ENCODE assay signal across 20 cellular contexts in the genomic region with DNA sequence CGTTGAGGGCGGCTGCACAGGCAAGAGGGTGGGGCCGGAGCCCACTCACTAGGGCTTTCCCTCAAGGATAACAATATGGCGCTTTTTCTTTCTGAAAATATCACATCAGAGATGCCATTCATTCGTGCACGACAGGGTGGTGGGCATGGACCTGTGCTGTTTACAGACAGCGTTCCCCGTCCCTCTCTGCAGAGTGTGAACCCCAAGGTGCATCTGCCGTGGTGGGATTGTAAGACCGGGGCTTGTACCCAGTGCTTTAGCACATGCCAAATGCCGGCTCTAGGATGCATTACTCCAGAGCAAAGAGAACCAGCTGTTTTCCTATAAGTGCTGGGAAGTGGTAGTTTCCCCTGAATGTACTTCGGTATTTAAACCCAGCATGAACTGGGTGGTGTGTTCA. TPM values are rescaled to one million over a fixed set of nuclear protein-coding genes. Genes with fewer than 3 reads are reported as not detected.
DNase-seq lines count a peak whose midpoint lies in the region; ATAC-seq and TF ChIP-seq lines count a peak whose summit lies in the region.
"Had no signal": no experiment of that assay in that cellular context is flagged by ENCODE, and none has a peak within 500 bp of the region (broad histone marks: within the 10 kb centered on the region; RNA-seq: fewer than 3 reads in every experiment).

No MANE protein-coding gene starts in this region.

- DNase-seq in IMR-90 (no peak), chondrocyte (ENCODE audit: low spot score) (peak; percentile 62), islet precursor cell (peak; percentile 29), kidney tubule cell (ENCODE audit: low spot score) (no peak)
- DNase-seq: AML-193; Caco-2; CD4-positive, alpha-beta T cell; DMS79; GDM1; GM23248; HCEC 1CT; KG1 had no signal

- H4K91ac ChIP-seq in IMR-90 (ENCODE audit: insufficient read depth, low read depth, low read length), result no peak overlapping the region

- CTCF ChIA-PET in IMR-90 (lab: Yijun Ruan, JAX), result no interaction called here

- no peak overlapping the region for H2BK5ac ChIP-seq in IMR-90 (ENCODE audit: low read depth, low read length, poor library complexity, severe bottlenecking)

- ATAC-seq in IMR-90 (ENCODE audit: low read depth), result no peak
- no peak for ATAC-seq in HG02678 (IDR thresholded peaks at IDR 0.05; ENCODE audit: unreplicated experiment)
- ATAC-seq in GM19328 (IDR thresholded peaks at IDR 0.05; ENCODE audit: unreplicated experiment), result no peak
- ATAC-seq in GM21576 (IDR thresholded peaks at IDR 0.05; ENCODE audit: unreplicated experiment), result no peak

- H3K4me2 ChIP-seq in IMR-90 (ENCODE audit: low read depth, low read length), result no peak overlapping the region

- H2BK15ac ChIP-seq in IMR-90 (ENCODE audit: low read depth, low read length), result no peak overlapping the region

- H3K4me1 Mint-ChIP-seq in chondrocyte (ENCODE audit: low read depth), result peaks cover 24% of the 10 kb centered on the region

- POLR2A ChIA-PET in IMR-90 (lab: Charles Lee; ENCODE audit: unreplicated experiment), result no interaction called here

- in situ Hi-C loops in IMR-90 (cut with MboI; ENCODE audit: low sequenced_read_pairs), result no loop called here

- H3K56ac ChIP-seq in IMR-90 (ENCODE audit: extremely low read depth, insufficient read depth, low read length), result no peak overlapping the region

- no peaks in the 10 kb centered on the region for H3K36me3 Mint-ChIP-seq in chondrocyte (ENCODE audit: low read depth)
- H3K36me3 Mint-ChIP-seq: IgD-negative memory B cell had no signal

- H3K4me1 ChIP-seq in IMR-90 (ENCODE audit: control insufficient read depth, insufficient read depth, low read length), result peaks cover 14% of the 10 kb centered on the region

- no peak overlapping the region for H3K14ac ChIP-seq in IMR-90 (replicated peaks; ENCODE audit: low read depth, low read length)

- H2AK5ac ChIP-seq in IMR-90 (ENCODE audit: low read depth, low read length), result no peak overlapping the region

- no peak for TF ChIP-seq RAD21 in IMR-90 (IDR thresholded peaks at IDR 0.05; ENCODE audit: low read length)

- no peak overlapping the region for H3K4me3 ChIP-seq in IMR-90 (ENCODE audit: insufficient read depth, low read depth, low read length)
- H3K4me3 ChIP-seq: GM23248 had no signal

- H3K9ac ChIP-seq in IMR-90 (ENCODE audit: low read depth, low read length), result no peak overlapping the region
- H3K9ac ChIP-seq: GM23248 had no signal

- dilution Hi-C loops in IMR-90 (cut with HindIII; ENCODE audit: low sequenced_read_pairs, unreplicated experiment), result no loop called here

- no peak overlapping the region for H3K23ac ChIP-seq in IMR-90 (ENCODE audit: low read depth, low read length)

- no peak overlapping the region for H4K5ac ChIP-seq in IMR-90 (ENCODE audit: low read depth, low read length)

- no peaks in the 10 kb centered on the region for H4K20me1 ChIP-seq in IMR-90 (ENCODE audit: insufficient read depth, low read length)

- 96% methylated on average over 5 of the region's 12 CpGs; no CpG with 5 or more reads in 1 of the 2 experiments for WGBS in IMR-90 (ENCODE audit: extremely low coverage in 2 of 2, insufficient read length in 1 of 2), 2 experiments

- H3K4ac ChIP-seq in IMR-90 (ENCODE audit: low read depth, low read length), result no peak overlapping the region

- no peak overlapping the region for H3K4me3 Mint-ChIP-seq in chondrocyte (ENCODE audit: unreplicated experiment)
- H3K4me3 Mint-ChIP-seq: CD4-positive, alpha-beta T cell; IgD-negative memory B cell had no signal

- H3K36me3 ChIP-seq in IMR-90 (ENCODE audit: control insufficient read depth, insufficient read depth, low read length), result no peaks in the 10 kb centered on the region

- no peaks in the 10 kb centered on the region for H3K9me3 ChIP-seq in IMR-90 (ENCODE audit: control insufficient read depth, insufficient read depth, low read length)
- H3K9me3 ChIP-seq: Caco-2 had no signal

- H2AFZ ChIP-seq in IMR-90 (replicated peaks; ENCODE audit: low read length, poor library complexity), result no peak overlapping the region
- H2AFZ ChIP-seq: GM23248 had no signal

- no TSS peak for BruUV-seq in IMR-90 (replicated peaks; lab: Mats Ljungman, UMichigan)

- no peak overlapping the region for H3K27ac Mint-ChIP-seq in chondrocyte (ENCODE audit: unreplicated experiment)
- H3K27ac Mint-ChIP-seq: CD4-positive, alpha-beta T cell; IgD-negative memory B cell had no signal

- H2BK120ac ChIP-seq in IMR-90 (ENCODE audit: low read depth, low read length), result no peak overlapping the region

- intact Hi-C loops in IMR-90 (cut with micrococcal nuclease), result no loop called here

- no peaks in the 10 kb centered on the region for H3K27me3 Mint-ChIP-seq in chondrocyte (ENCODE audit: low read depth)

- no peak for TF ChIP-seq POLR2A in IMR-90 (IDR thresholded peaks at IDR 0.05; ENCODE audit: low read depth, low read length)

- no peak overlapping the region for H3K18ac ChIP-seq in IMR-90 (ENCODE audit: low read depth, low read length)

- TF ChIP-seq CTCF in IMR-90 (conservative IDR thresholded peaks at IDR 0.05; ENCODE audit: low read depth, low read length) (no peak), chondrocyte (IDR thresholded peaks at IDR 0.05) (no peak)

- peaks cover 5% of the 10 kb centered on the region for H3K27me3 ChIP-seq in IMR-90 (ENCODE audit: control insufficient read depth, insufficient read depth, low read length)

- peaks cover 20% of the 10 kb centered on the region for H3K9me1 ChIP-seq in IMR-90 (ENCODE audit: insufficient read depth, low read length)

- H4K8ac ChIP-seq in IMR-90 (ENCODE audit: low read depth in 2 of 2, low read length in 2 of 2), result no peak overlapping the region

- H3K27ac ChIP-seq in IMR-90 (ENCODE audit: insufficient read depth, low read length), result no peak overlapping the region
- peak overlapping the region; percentile 22 for H3K27ac ChIP-seq in temporal lobe (ENCODE audit: low read depth, low read length)
- H3K27ac ChIP-seq: C4-2B, GM23248, HL-60 had no signal

- H3K9me3 Mint-ChIP-seq in chondrocyte (ENCODE audit: low read depth), result no peaks in the 10 kb centered on the region
- H3K9me3 Mint-ChIP-seq: CD4-positive, alpha-beta T cell; IgD-negative memory B cell had no signal

- H3K79me1 ChIP-seq in IMR-90 (ENCODE audit: low read depth in 1 of 2, low read length in 2 of 2), result no peaks in the 10 kb centered on the region

- H2BK20ac ChIP-seq in IMR-90 (ENCODE audit: low read depth, low read length), result no peak overlapping the region

- H2AK9ac ChIP-seq in IMR-90 (replicated peaks; ENCODE audit: low read depth, low read length, poor library complexity), result peak overlapping the region; percentile 37

TF ChIP-seq in IMR-90, 13 proteins besides CTCF, POLR2A, EP300 and RAD21:
- TF ChIP-seq CHD1 (IDR thresholded peaks at IDR 0.05; ENCODE audit: low read depth, low read length), result no peak
- no peak for TF ChIP-seq BHLHE40 (IDR thresholded peaks at IDR 0.05; ENCODE audit: low read depth, low read length)
- no peak for TF ChIP-seq MAFK (IDR thresholded peaks at IDR 0.05; ENCODE audit: low read depth, low read length)
- no peak for TF ChIP-seq MXI1 (IDR thresholded peaks at IDR 0.05; ENCODE audit: borderline replicate concordance, low read depth, low read length)
- TF ChIP-seq CEBPB (IDR thresholded peaks at IDR 0.05; ENCODE audit: low read depth, low read length), result no peak
- TF ChIP-seq, protein P1, sequence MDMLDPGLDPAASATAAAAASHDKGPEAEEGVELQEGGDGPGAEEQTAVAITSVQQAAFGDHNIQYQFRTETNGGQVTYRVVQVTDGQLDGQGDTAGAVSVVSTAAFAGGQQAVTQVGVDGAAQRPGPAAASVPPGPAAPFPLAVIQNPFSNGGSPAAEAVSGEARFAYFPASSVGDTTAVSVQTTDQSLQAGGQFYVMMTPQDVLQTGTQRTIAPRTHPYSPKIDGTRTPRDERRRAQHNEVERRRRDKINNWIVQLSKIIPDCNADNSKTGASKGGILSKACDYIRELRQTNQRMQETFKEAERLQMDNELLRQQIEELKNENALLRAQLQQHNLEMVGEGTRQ (IDR thresholded peaks at IDR 0.05; ENCODE audit: low read depth, low read length), result no peak
- TF ChIP-seq MAZ (IDR thresholded peaks at IDR 0.05; ENCODE audit: borderline replicate concordance, low read depth, low read length), result no peak
- no peak for TF ChIP-seq RFX5 (IDR thresholded peaks at IDR 0.05; ENCODE audit: low read depth, low read length)
- TF ChIP-seq, protein P2, sequence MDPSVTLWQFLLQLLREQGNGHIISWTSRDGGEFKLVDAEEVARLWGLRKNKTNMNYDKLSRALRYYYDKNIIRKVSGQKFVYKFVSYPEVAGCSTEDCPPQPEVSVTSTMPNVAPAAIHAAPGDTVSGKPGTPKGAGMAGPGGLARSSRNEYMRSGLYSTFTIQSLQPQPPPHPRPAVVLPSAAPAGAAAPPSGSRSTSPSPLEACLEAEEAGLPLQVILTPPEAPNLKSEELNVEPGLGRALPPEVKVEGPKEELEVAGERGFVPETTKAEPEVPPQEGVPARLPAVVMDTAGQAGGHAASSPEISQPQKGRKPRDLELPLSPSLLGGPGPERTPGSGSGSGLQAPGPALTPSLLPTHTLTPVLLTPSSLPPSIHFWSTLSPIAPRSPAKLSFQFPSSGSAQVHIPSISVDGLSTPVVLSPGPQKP (IDR thresholded peaks at IDR 0.05; ENCODE audit: borderline replicate concordance, low read depth, low read length), result no peak
- TF ChIP-seq NFE2L2 (IDR thresholded peaks at IDR 0.05; ENCODE audit: low read depth, low read length), result no peak
- no peak for TF ChIP-seq FOS (IDR thresholded peaks at IDR 0.05; ENCODE audit: low read depth, low read length)
- no peak for TF ChIP-seq SMC3 (IDR thresholded peaks at IDR 0.05; ENCODE audit: low read depth, low read length)
- TF ChIP-seq RCOR1 (IDR thresholded peaks at IDR 0.05; ENCODE audit: insufficient replicate concordance, low read length), result no peak

RNA-seq across cellular contexts. Expression of a gene that starts 37.0 kb away (rescaled TPM):
- total RNA-seq in IMR-90 (2012; rRNA removed), result under 0.01 and 0.28 TPM in 2 replicates
- 0.07 and 0.19 TPM in 2 replicates for polyA plus RNA-seq in IMR-90 (2012; rRNA removed)
- polyA plus RNA-seq in IMR-90 (2012; cell fraction: cytosol; rRNA removed), result 0.02 and 0.08 TPM in 2 replicates
- 0.23 and 0.29 TPM in 2 replicates for polyA plus RNA-seq in IMR-90 (2012; cell fraction: nucleus; rRNA removed; ENCODE audit: low replicate concordance)
- total RNA-seq in chondrocyte, result 0.46 to 0.67 TPM (median 0.60 TPM) in 3 replicates
- 1.2 TPM for total RNA-seq in temporal lobe
- total RNA-seq: HT1080 had no signal
- polyA plus RNA-seq: GM23248 had no signal

RNA-seq across cellular contexts. Expression of a gene that starts 37.1 kb away (rescaled TPM):
- total RNA-seq in IMR-90 (2012; rRNA removed) (under 0.01 TPM in 1 of 2 replicates, not detected in the other), chondrocyte (0.22 to 0.36 TPM (median 0.31 TPM) in 3 replicates), temporal lobe (2.2 TPM)
- 0.09 TPM in 1 of 2 replicates, not detected in the other for polyA plus RNA-seq in IMR-90 (2012; rRNA removed)
- polyA plus RNA-seq in IMR-90 (2012; cell fraction: cytosol; rRNA removed), result 0.03 TPM in 1 of 2 replicates, not detected in the other
- 0.12 and 0.25 TPM in 2 replicates for polyA plus RNA-seq in IMR-90 (2012; cell fraction: nucleus; rRNA removed; ENCODE audit: low replicate concordance)
- total RNA-seq: GM23248, HT1080 had no signal

Comparison
In these comparisons a context has a peak if more than half of its experiments do, and no peak if none do; other contexts are left out.
1. DNase-seq: peak in chondrocyte (single experiment) and islet precursor cell (single experiment); none in IMR-90 (single experiment) and kidney tubule cell (single experiment).